18 cellular contexts compared by ENCODE assay signal in the genomic region with DNA sequence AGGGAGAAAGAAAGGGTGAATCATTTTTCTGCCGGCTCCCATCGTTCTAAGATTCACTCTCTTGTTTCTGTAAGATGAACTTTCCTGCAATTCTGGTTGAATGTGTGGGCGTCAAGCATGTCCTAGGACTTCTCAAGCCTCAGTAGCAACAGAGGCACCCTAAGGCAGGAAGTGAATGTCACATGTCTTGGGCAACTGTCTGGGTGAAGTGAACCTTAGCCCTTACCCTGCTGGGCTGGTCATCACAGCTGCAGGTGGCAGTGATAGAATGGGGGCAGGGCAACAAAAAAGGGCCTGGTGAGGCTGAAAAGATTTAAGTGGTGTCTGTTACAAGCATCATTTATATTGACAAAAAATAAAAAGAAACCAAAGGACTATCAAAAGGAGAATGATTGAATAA. TPM values are rescaled to one million over a fixed set of nuclear protein-coding genes. Genes with fewer than 3 reads are reported as not detected.
DNase-seq lines count a peak whose midpoint lies in the region; ATAC-seq and TF ChIP-seq lines count a peak whose summit lies in the region.
"Had no signal": no experiment of that assay in that cellular context is flagged by ENCODE, and none has a peak within 500 bp of the region (broad histone marks: within the 10 kb centered on the region; RNA-seq: fewer than 3 reads in every experiment).

No MANE protein-coding gene starts in this region.

- no peaks in the 10 kb centered on the region for H3K9me3 ChIP-seq in prostate gland
- H3K9me3 ChIP-seq: MG63 had no signal

- H3K27me3 Mint-ChIP-seq in stimulated activated naive B cell treated with anti-CD40 and anti-IgM and Interleukin-4, amounts not matched to agents 10 μg/mL and 1 μg/mL and 100 μg/mL, for 72 hours, result no peaks in the 10 kb centered on the region

- intact Hi-C loops in prostate gland (cut with DNase I), result no loop called here

- no peaks in the 10 kb centered on the region for H3K36me3 ChIP-seq in prostate gland
- H3K36me3 ChIP-seq: MG63 had no signal

- H3K4me3 ChIP-seq in prostate gland, result no peak overlapping the region
- H3K4me3 ChIP-seq: MG63 had no signal

- no peak for TF ChIP-seq POLR2A in prostate gland (IDR thresholded peaks at IDR 0.05)

- no peaks in the 10 kb centered on the region for H3K4me1 ChIP-seq in prostate gland (replicated peaks)

- no peaks in the 10 kb centered on the region for H3K36me3 Mint-ChIP-seq in stimulated activated naive B cell treated with anti-CD40 and anti-IgM and Interleukin-4, amounts not matched to agents 10 μg/mL and 1 μg/mL and 100 μg/mL, for 72 hours

- H3K4me1 Mint-ChIP-seq in stimulated activated naive B cell treated with anti-CD40 and anti-IgM and Interleukin-4, amounts not matched to agents 10 μg/mL and 1 μg/mL and 100 μg/mL, for 72 hours, result peaks cover 7 to 10% of the 10 kb centered on the region in 2 donors

- no peaks in the 10 kb centered on the region for H3K27me3 ChIP-seq in prostate gland (replicated peaks; ENCODE audit: insufficient read depth)
- H3K27me3 ChIP-seq: MG63 had no signal

- no peak overlapping the region for H3K27ac Mint-ChIP-seq in stimulated activated naive B cell treated with anti-CD40 and anti-IgM and Interleukin-4, amounts not matched to agents 10 μg/mL and 1 μg/mL and 100 μg/mL, for 72 hours

- WGBS in prostate gland, result 84% methylated on average over 3 of the region's 3 CpGs

- H3K9me3 Mint-ChIP-seq in stimulated activated naive B cell treated with anti-CD40 and anti-IgM and Interleukin-4, amounts not matched to agents 10 μg/mL and 1 μg/mL and 100 μg/mL, for 72 hours, result peaks cover 5 to 6% of the 10 kb centered on the region in 2 donors

- DNase-seq in NCI-H2029 (lab: John Stamatoyannopoulos, UW), result peak; percentile 25
- no peak for DNase-seq in NCI-H2029 treated with DMSO at 0.1 percent for 48 hours (lab: John Stamatoyannopoulos, UW)
- peak; percentile 82 for DNase-seq in NCI-H146 treated with DMSO at 0.1 percent for 48 hours (lab: John Stamatoyannopoulos, UW; ENCODE audit: unreplicated experiment)
- DNase-seq in kidney tubule cell (ENCODE audit: low spot score), result peak; percentile 35
- DNase-seq in stimulated activated naive B cell treated with anti-CD40 and anti-IgM and Interleukin-4, amounts not matched to agents 10 μg/mL and 1 μg/mL and 100 μg/mL, for 72 hours, result no peak
- no peak for DNase-seq in GM10266 (ENCODE audit: extremely low spot score)
- DNase-seq in prostate gland (ENCODE audit: low spot score), result no peak
- DNase-seq in SIG-M5 treated with dmso at 0.1 percent for 504 hours (lab: John Stamatoyannopoulos, UW; ENCODE audit: unreplicated experiment), result no peak
- DNase-seq: HCEC 1CT, IMR-90, Karpas-422, MG63, NCI-H1092 treated with DMSO at 0.1 percent for 48 hours, NCI-H187 treated with DMSO at 0.1 percent for 48 hours, NCI-H2171, NCI-H446 had no signal

- no peak for TF ChIP-seq CTCF in GM10266 (IDR thresholded peaks at IDR 0.05; ENCODE audit: control insufficient read depth, insufficient read depth, low read depth, missing control alignments)
- TF ChIP-seq CTCF in prostate gland (IDR thresholded peaks at IDR 0.05), result no peak

- ATAC-seq in stimulated activated naive B cell treated with anti-CD40 and anti-IgM and Interleukin-4, amounts not matched to agents 10 μg/mL and 1 μg/mL and 100 μg/mL, for 72 hours (replicated peaks), result peak; percentile 53 to 60

- H3K4me3 Mint-ChIP-seq in stimulated activated naive B cell treated with anti-CD40 and anti-IgM and Interleukin-4, amounts not matched to agents 10 μg/mL and 1 μg/mL and 100 μg/mL, for 72 hours, result no peak overlapping the region

- no peak overlapping the region for H3K27ac ChIP-seq in prostate gland
- H3K27ac ChIP-seq: 22Rv1, C4-2B had no signal

RNA-seq across cellular contexts. Expression of a gene that starts 45.9 kb away (rescaled TPM):
- total RNA-seq in prostate gland, result 100 to 1,000 TPM in 1 of 2 donors, 10 to 100 TPM in 1; 65.1 to 118 TPM

Comparison
In these comparisons a context has a peak if more than half of its experiments do, and no peak if none do; other contexts are left out.
1. DNase-seq: peak in NCI-H2029 (single experiment), NCI-H146 treated with DMSO at 0.1 percent for 48 hours (single experiment) and kidney tubule cell (single experiment); none in NCI-H2029 treated with DMSO at 0.1 percent for 48 hours (single experiment), stimulated activated naive B cell treated with anti-CD40 and anti-IgM and Interleukin-4, amounts not matched to agents 10 μg/mL and 1 μg/mL and 100 μg/mL, for 72 hours (single experiment), GM10266 (single experiment), prostate gland (single experiment) and SIG-M5 treated with dmso at 0.1 percent for 504 hours (single experiment).